ENCODE assay signal across 25 cellular contexts in genomic region chr9:86042226-86042625, GRCh38.
"Had no signal": no experiment of that assay in that cellular context is flagged by ENCODE, and none has a peak within 500 bp of the region (broad histone marks: within the 10 kb centered on the region; RNA-seq: fewer than 3 reads in every experiment).

No MANE protein-coding gene starts in this region.

- H3K4me3 Mint-ChIP-seq: activated CD4-positive, alpha-beta memory T cell treated with anti-CD3 and anti-CD28 coated beads for 36 hours; activated CD4-positive, alpha-beta T cell treated with anti-CD3 and anti-CD28 coated beads, Interleukin-2, amount 10 ng/mL, durations not matched to agents 7 days and 5 days; activated naive CD8-positive, alpha-beta T cell treated with anti-CD3 and anti-CD28 coated beads, Interleukin-2, amount 10 ng/mL, durations not matched to agents 7 days and 5 days; activated T-cell treated with anti-CD3 and anti-CD28 coated beads, Interleukin-2, amount 50 U/mL, for 4 hours; IgD-negative memory B cell; T-cell had no signal

- H3K4me1 Mint-ChIP-seq: activated CD4-positive, alpha-beta T cell treated with anti-CD3 and anti-CD28 coated beads, Interleukin-2, amount 10 ng/mL, durations not matched to agents 7 days and 5 days; activated naive CD8-positive, alpha-beta T cell treated with anti-CD3 and anti-CD28 coated beads, Interleukin-2, amount 10 ng/mL, durations not matched to agents 7 days and 5 days; IgD-negative memory B cell; T-cell had no signal

- H3K9ac ChIP-seq: KMS-11 had no signal

- H3K9me3 Mint-ChIP-seq: activated CD4-positive, alpha-beta memory T cell treated with anti-CD3 and anti-CD28 coated beads for 36 hours; activated CD4-positive, alpha-beta T cell treated with anti-CD3 and anti-CD28 coated beads, Interleukin-2, amount 10 ng/mL, durations not matched to agents 7 days and 5 days; activated naive CD8-positive, alpha-beta T cell treated with anti-CD3 and anti-CD28 coated beads, Interleukin-2, amount 10 ng/mL, durations not matched to agents 7 days and 5 days; activated T-cell treated with anti-CD3 and anti-CD28 coated beads, Interleukin-2, amount 50 U/mL, for 4 hours; T-cell had no signal

- H3K27ac Mint-ChIP-seq: activated CD4-positive, alpha-beta memory T cell treated with anti-CD3 and anti-CD28 coated beads for 36 hours; activated CD4-positive, alpha-beta T cell treated with anti-CD3 and anti-CD28 coated beads, Interleukin-2, amount 10 ng/mL, durations not matched to agents 7 days and 5 days; activated naive CD8-positive, alpha-beta T cell treated with anti-CD3 and anti-CD28 coated beads, Interleukin-2, amount 10 ng/mL, durations not matched to agents 7 days and 5 days; IgD-negative memory B cell; T-cell had no signal

- H3K27ac ChIP-seq: KMS-11, SK-N-MC had no signal

- DNase-seq: activated CD4-positive, alpha-beta memory T cell treated with anti-CD3 and anti-CD28 coated beads for 36 hours; activated CD4-positive, alpha-beta T cell treated with anti-CD3 and anti-CD28 coated beads, Interleukin-2, amount 10 ng/mL, durations not matched to agents 7 days and 5 days; activated CD4-positive, CD25-positive, alpha-beta regulatory T cell; activated CD8-positive, alpha-beta memory T cell treated with anti-CD3 and anti-CD28 coated beads for 24 hours; activated gamma-delta T cell treated with Interleukin-2 at 50 U/mL for 16 hours; activated naive CD4-positive, alpha-beta T cell treated with anti-CD3 and anti-CD28 coated beads, Interleukin-2, amount 50 U/mL, for 16 hours; activated naive CD8-positive, alpha-beta T cell treated with anti-CD3 and anti-CD28 coated beads, Interleukin-2, amount 10 ng/mL, durations not matched to agents 7 days and 5 days; activated T-cell treated with anti-CD3 and anti-CD28 coated beads, Interleukin-2, amount 50 U/mL, for 4 hours; aorta; NCI-H1092; NCI-H1930; NCI-H510A treated with DMSO at 0.1 percent for 48 hours; NK-92 treated with Interleukin-12 subunit alpha and Interleukin-12 subunit beta, amount 100 ng/mL, for 24 hours; OCI-M1; RPMI8226; T-cell; T-helper 2 cell; T1000 had no signal

- H3K27me3 Mint-ChIP-seq: activated CD4-positive, alpha-beta T cell treated with anti-CD3 and anti-CD28 coated beads, Interleukin-2, amount 10 ng/mL, durations not matched to agents 7 days and 5 days; activated naive CD8-positive, alpha-beta T cell treated with anti-CD3 and anti-CD28 coated beads, Interleukin-2, amount 10 ng/mL, durations not matched to agents 7 days and 5 days; IgD-negative memory B cell had no signal

- FAIRE-seq: bronchial epithelial cell, TTC549 had no signal

- H3K4me3 ChIP-seq: SK-N-MC had no signal

- ATAC-seq: activated T-cell treated with anti-CD3 and anti-CD28 coated beads, Interleukin-2, amount 50 U/mL, for 4 hours; Panc1; Right ventricle myocardium inferior; T-cell had no signal

- H3K36me3 Mint-ChIP-seq: activated CD4-positive, alpha-beta memory T cell treated with anti-CD3 and anti-CD28 coated beads for 36 hours; activated naive CD8-positive, alpha-beta T cell treated with anti-CD3 and anti-CD28 coated beads, Interleukin-2, amount 10 ng/mL, durations not matched to agents 7 days and 5 days; IgD-negative memory B cell; T-cell had no signal
